Comparison of ENCODE assay signal across 8 cellular contexts in genomic region chr13:27270594-27271520, GRCh38. TPM values are rescaled to one million over a fixed set of nuclear protein-coding genes. Genes with fewer than 3 reads are reported as not detected.
A peak's percentile ranks its signal among the peaks of the same experiment; 100 is the strongest.
DNase-seq lines count a peak whose midpoint lies in the region; ATAC-seq and TF ChIP-seq lines count a peak whose summit lies in the region.

RASL11A (plus strand) TSS chr13:27270830; CDS start chr13:27270945, 115 bp downstream.

- H3K4me1 ChIP-seq in spleen: peaks cover 7 to 74% (median 33%) of the 10 kb centered on the region in 6 donors

- no peaks in the 10 kb centered on the region for H3K9me3 Mint-ChIP-seq in activated B cell treated with CpG ODN at 0.5 μM for 24 hours

- peaks cover 0 to 7% (median 0%) of the 10 kb centered on the region in 7 donors for H3K27me3 ChIP-seq in spleen (replicated peaks in 1 of 7)

- peak within 1 kb of the TSS; percentile 90 for H3K4me3 Mint-ChIP-seq in activated B cell treated with CpG ODN at 0.5 μM for 24 hours

- ATAC-seq in HG02759 (IDR thresholded peaks at IDR 0.05; ENCODE audit: unreplicated experiment) (peak; percentile 90), activated B cell treated with CpG ODN at 0.5 μM for 24 hours (ENCODE audit: low read depth) (peak; percentile 91)

- CTCF ChIA-PET in activated B cell treated with CpG ODN at 0.5 μM for 24 hours (lab: Charles Lee): interaction anchor here (0.7 to 2.5 kb wide), 15 partner anchors 9 to 285 kb away, joined by 3 to 15 read pairs (median 4); no protein-coding TSS in a partner anchor

- POLR2A ChIA-PET in activated B cell treated with CpG ODN at 0.5 μM for 24 hours (lab: Charles Lee): interaction anchor here (0.6 to 1.2 kb wide), 12 partner anchors 13 to 1234 kb away, joined by 3 to 9 read pairs (median 4); partner anchors contain the start of gene RPL21

- peak within 1 kb of the TSS; percentile 78 to 95 (median 92) for H3K27ac ChIP-seq in spleen

- H3K36me3 Mint-ChIP-seq in activated B cell treated with CpG ODN at 0.5 μM for 24 hours (ENCODE audit: low read depth): peaks cover 4% of the 10 kb centered on the region

- H3K9me3 ChIP-seq in spleen: no peaks in the 10 kb centered on the region

- TF ChIP-seq CTCF in activated B cell treated with CpG ODN at 0.5 μM for 24 hours (IDR thresholded peaks at IDR 0.05) (peak; percentile 99), cardiac fibroblast (IDR thresholded peaks at IDR 0.05; ENCODE audit: low read depth, low read length) (peak; percentile 48), spleen (IDR thresholded peaks at IDR 0.05 in 8 of 11, conservative IDR thresholded peaks at IDR 0.05 in 3 of 11) (peak; percentile 77 to 98 (median 95))

- peak in 2 of 3 donors; percentile 42 to 82 for TF ChIP-seq POLR2A in spleen (IDR thresholded peaks at IDR 0.05)

- H3K4me1 Mint-ChIP-seq in activated B cell treated with CpG ODN at 0.5 μM for 24 hours: peaks cover 28% of the 10 kb centered on the region

- H3K27me3 Mint-ChIP-seq in activated B cell treated with CpG ODN at 0.5 μM for 24 hours: no peaks in the 10 kb centered on the region

- H3K4me3 ChIP-seq in cardiac fibroblast (replicated peaks in 1 of 2; ENCODE audit: low read depth in 2 of 2, low read length in 2 of 2) (peak within 1 kb of the TSS; percentile 77 to 78), spleen (peak within 1 kb of the TSS; percentile 79 to 97 (median 86))

- intact Hi-C loops in activated B cell treated with CpG ODN at 0.5 μM for 24 hours (cut with micrococcal nuclease) (loop anchor here (1.0 to 5.0 kb wide), 7 partner anchors 11 to 286 kb away; partner anchors contain the start of gene RPL21), spleen (cut with DNase I; ENCODE audit: low total_unique reads) (loop anchor here (10.0 kb wide), 1 partner anchor 286 kb away; no protein-coding TSS in a partner anchor)

- peak within 1 kb of the TSS; percentile 14 for H3K27ac Mint-ChIP-seq in activated B cell treated with CpG ODN at 0.5 μM for 24 hours

- peaks cover 0 to 7% (median 0%) of the 10 kb centered on the region in 6 donors for H3K36me3 ChIP-seq in spleen

- DNase-seq in NCI-H2107 (lab: John Stamatoyannopoulos, UW): peak; percentile 52
- no peak for DNase-seq in NCI-H2107 treated with DMSO at 0.1 percent for 48 hours (lab: John Stamatoyannopoulos, UW; ENCODE audit: unreplicated experiment)
- DNase-seq in NCI-H1694 (lab: John Stamatoyannopoulos, UW): peak; percentile 51
- peak; percentile 85 for DNase-seq in activated B cell treated with CpG ODN at 0.5 μM for 24 hours
- DNase-seq in cardiac fibroblast (ENCODE audit: low read depth in 2 of 2): peak; percentile 82 to 93
- DNase-seq in inferior parietal cortex (ENCODE audit: extremely low spot score): peak; percentile 78
- DNase-seq in spleen: peak; percentile 95

- WGBS in spleen, 5 donors: 1 to 2% (median 1%) methylated on average over 50 to 99 of the region's 99 CpGs

RNA-seq across cellular contexts. Expression of gene RASL11A, which starts in this region (rescaled TPM):
- total RNA-seq in activated B cell treated with CpG ODN at 0.5 μM for 24 hours: 1.4 and 2.0 TPM in 2 replicates
- total RNA-seq in spleen: 10 to 100 TPM in 5 of 7 donors, 1 to 10 TPM in 2; 9.2 to 37.9 (median 16.1) TPM
- 10 to 100 TPM in 2 of 3 donors, 1 to 10 TPM in 1; 6.7 to 29.8 (median 11.2) TPM for polyA plus RNA-seq in spleen

Comparison
In these comparisons a context has a peak if more than half of its experiments do, and no peak if none do; other contexts are left out.
1. CTCF ChIP-seq: peak in every context shown above with its lines; median percentile 99 in activated B cell treated with CpG ODN at 0.5 μM for 24 hours; 95 in spleen; 48 in cardiac fibroblast.